8 cellular contexts compared by ENCODE assay signal in the genomic region with DNA sequence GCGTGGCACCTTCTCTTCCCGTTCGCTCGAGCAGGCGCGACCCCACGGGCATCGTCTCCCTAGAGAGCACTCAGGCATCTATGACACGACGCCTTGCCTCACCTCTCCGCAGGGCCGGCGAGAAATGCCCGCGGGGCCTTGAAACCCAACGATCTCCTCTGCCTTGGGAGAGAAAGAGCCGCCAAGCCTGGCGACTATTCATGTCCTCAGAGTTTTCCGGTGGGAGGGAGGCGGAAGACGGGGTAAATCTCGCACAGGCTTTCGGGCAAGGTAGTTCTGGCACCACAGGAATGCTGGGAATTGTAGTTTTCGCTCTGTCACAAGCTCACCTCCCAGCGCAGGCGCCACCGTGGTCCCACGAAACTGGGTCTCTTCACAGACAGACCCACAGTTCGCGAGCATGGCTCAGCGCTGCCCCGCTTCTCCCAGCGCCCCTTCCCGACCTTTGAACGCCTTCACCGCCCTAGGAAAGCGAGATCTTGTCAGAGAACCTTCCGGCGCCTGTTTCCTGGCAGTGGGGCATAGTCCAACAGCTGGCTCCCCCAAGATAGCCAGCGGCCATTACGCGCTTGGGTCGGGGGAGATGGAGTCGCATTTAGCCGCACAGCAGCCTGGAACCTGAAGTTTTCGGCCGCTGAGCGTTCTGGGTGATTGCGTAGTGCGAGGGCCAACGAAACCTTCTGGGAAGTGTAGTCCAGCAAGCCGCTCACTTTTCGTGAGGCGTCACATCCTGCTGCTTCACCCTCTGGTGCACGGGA. TPM values are rescaled to one million over a fixed set of nuclear protein-coding genes. Genes with fewer than 3 reads are reported as not detected.
DNase-seq lines count a peak whose midpoint lies in the region; ATAC-seq and TF ChIP-seq lines count a peak whose summit lies in the region.

A gene with protein sequence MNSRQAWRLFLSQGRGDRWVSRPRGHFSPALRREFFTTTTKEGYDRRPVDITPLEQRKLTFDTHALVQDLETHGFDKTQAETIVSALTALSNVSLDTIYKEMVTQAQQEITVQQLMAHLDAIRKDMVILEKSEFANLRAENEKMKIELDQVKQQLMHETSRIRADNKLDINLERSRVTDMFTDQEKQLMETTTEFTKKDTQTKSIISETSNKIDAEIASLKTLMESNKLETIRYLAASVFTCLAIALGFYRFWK (minus strand): TSS at position 597 of the 758 bp plus-strand sequence. CDS start 395 bp downstream, at position 202.

- ATAC-seq in HG02610 (IDR thresholded peaks at IDR 0.05; ENCODE audit: unreplicated experiment): peak; percentile 89
- peak; percentile 92 to 93 for ATAC-seq in activated naive CD4-positive, alpha-beta T cell treated with anti-CD3 and anti-CD28 coated beads, Interleukin-2, amount 50 U/mL, for 72 hours

- H3K27ac ChIP-seq in temporal lobe (ENCODE audit: low read depth, low read length): peak within 1 kb of the TSS; percentile 97

- peak; percentile 93 for DNase-seq in GM10248 (ENCODE audit: extremely low spot score)
- peak; percentile 98 for DNase-seq in NCI-H1092 treated with DMSO at 0.1 percent for 48 hours (lab: John Stamatoyannopoulos, UW)
- DNase-seq in SKM-1 (lab: John Stamatoyannopoulos, UW; ENCODE audit: unreplicated experiment): peak; percentile 89
- peak; percentile 83 to 87 for DNase-seq in activated naive CD4-positive, alpha-beta T cell treated with anti-CD3 and anti-CD28 coated beads, Interleukin-2, amount 50 U/mL, for 72 hours (ENCODE audit: low spot score in 2 of 2)
- DNase-seq in glomerular endothelial cell (ENCODE audit: extremely low read depth, low read depth, low spot score): peak; percentile 90
- DNase-seq in occipital lobe (lab: John Stamatoyannopoulos, UW): peak; percentile 95

- peaks cover 4% of the 10 kb centered on the region in 2 donors for H3K9me3 Mint-ChIP-seq in activated naive CD4-positive, alpha-beta T cell treated with anti-CD3 and anti-CD28 coated beads, Interleukin-2, amount 50 U/mL, for 72 hours

- peak; percentile 62 for TF ChIP-seq CTCF in GM10248 (IDR thresholded peaks at IDR 0.05; ENCODE audit: control extremely low read depth, extremely low read depth, low read depth, missing control alignments)

- CTCF ChIA-PET in GM10248 (lab: Yijun Ruan, JAX): interaction anchor here (1.4 to 1.5 kb wide), 2 partner anchors 9 to 36 kb away, joined by 4 to 5 read pairs; no protein-coding TSS in a partner anchor

- peak within 1 kb of the TSS; percentile 98 to 99 for H3K27ac Mint-ChIP-seq in activated naive CD4-positive, alpha-beta T cell treated with anti-CD3 and anti-CD28 coated beads, Interleukin-2, amount 50 U/mL, for 72 hours

- peaks cover 24 to 27% of the 10 kb centered on the region in 2 donors for H3K36me3 Mint-ChIP-seq in activated naive CD4-positive, alpha-beta T cell treated with anti-CD3 and anti-CD28 coated beads, Interleukin-2, amount 50 U/mL, for 72 hours

- POLR2A ChIA-PET in GM10248 (lab: Yijun Ruan, JAX): no interaction called here

RNA-seq across cellular contexts. Expression of the gene that starts here (rescaled TPM):
- 10 to 100 TPM; 28.4 to 31.2 TPM for total RNA-seq in activated naive CD4-positive, alpha-beta T cell treated with anti-CD3 and anti-CD28 coated beads, Interleukin-2, amount 50 U/mL, for 72 hours
- 59.7 and 67.6 TPM in 2 replicates for total RNA-seq in glomerular endothelial cell
- total RNA-seq in occipital lobe: 166 TPM
- total RNA-seq in temporal lobe: 154 TPM

Comparison
In these comparisons a context has a peak if more than half of its experiments do, and no peak if none do; other contexts are left out.
1. Peak in every context shown above with its lines: DNase-seq, ATAC-seq and H3K27ac ChIP-seq.